23 cellular contexts compared by ENCODE assay signal in the genomic region with DNA sequence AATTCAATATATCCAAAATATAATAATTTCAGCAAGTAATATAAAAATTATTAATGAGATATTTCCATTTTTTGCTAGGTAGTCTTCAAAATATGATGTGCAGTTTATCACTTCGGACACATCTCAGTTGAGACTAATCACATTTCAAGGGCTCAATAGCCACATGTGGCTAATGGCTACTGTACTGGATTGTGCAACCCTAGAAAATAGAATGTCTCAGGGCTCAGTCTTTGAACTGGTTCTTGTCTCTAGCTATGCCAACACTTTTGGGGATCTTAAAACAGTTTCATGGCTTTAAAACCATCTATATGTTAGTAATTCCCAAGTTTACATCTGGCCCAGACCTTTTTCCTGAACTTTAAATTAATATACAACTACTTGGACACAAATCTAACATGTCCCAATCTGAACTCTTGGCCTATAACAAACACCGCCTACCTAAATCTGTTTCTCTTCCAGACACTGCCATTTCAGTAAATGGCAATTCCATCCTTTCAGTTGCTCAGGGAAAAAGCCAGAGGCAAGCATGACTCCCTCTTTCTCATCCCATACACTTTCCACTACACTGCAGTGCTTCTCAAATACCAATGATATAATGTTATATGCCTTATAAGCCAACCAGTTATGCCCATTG. TPM values are rescaled to one million over a fixed set of nuclear protein-coding genes. Genes with fewer than 3 reads are reported as not detected.
DNase-seq lines count a peak whose midpoint lies in the region; ATAC-seq, FAIRE-seq and TF ChIP-seq lines count a peak whose summit lies in the region.
"Had no signal": no experiment of that assay in that cellular context is flagged by ENCODE, and none has a peak within 500 bp of the region (broad histone marks: within the 10 kb centered on the region; RNA-seq: fewer than 3 reads in every experiment).

No MANE protein-coding gene starts in this region.

- H3K27ac Mint-ChIP-seq in WTC11, result peak overlapping the region; percentile 8; the same call in 1 of the 2 replicates
- H3K27ac Mint-ChIP-seq in progenitor cell of endocrine pancreas, result no peak overlapping the region
- H3K27ac Mint-ChIP-seq: CD8-positive, alpha-beta T cell; IgD-negative memory B cell had no signal

- H3K4me3 Mint-ChIP-seq in WTC11 (no peak overlapping the region), progenitor cell of endocrine pancreas (ENCODE audit: low read depth) (no peak overlapping the region)
- H3K4me3 Mint-ChIP-seq: CD8-positive, alpha-beta T cell; IgD-negative memory B cell had no signal

- H3K27me3 Mint-ChIP-seq in WTC11 (ENCODE audit: low read depth) (no peaks in the 10 kb centered on the region), progenitor cell of endocrine pancreas (no peaks in the 10 kb centered on the region)
- H3K27me3 Mint-ChIP-seq: IgD-negative memory B cell had no signal

- FAIRE-seq in H54 (lab: Jason Lieb, UNC) (peak; percentile 93), RCC 7860 (lab: Jason Lieb, UNC) (no peak)
- FAIRE-seq: A549, GM12878 had no signal

- POLR2A ChIA-PET in WTC11 (lab: Charles Lee), result interaction anchor here (0.7 kb wide), 1 partner anchor 21 kb away, joined by 3 read pairs; no protein-coding TSS in a partner anchor

- H3K36me3 Mint-ChIP-seq in WTC11, result peaks cover 46% of the 10 kb centered on the region
- H3K36me3 Mint-ChIP-seq in progenitor cell of endocrine pancreas (ENCODE audit: insufficient read depth), result peaks cover 26% of the 10 kb centered on the region

- no peaks in the 10 kb centered on the region for H3K9me3 Mint-ChIP-seq in WTC11
- no peaks in the 10 kb centered on the region for H3K9me3 Mint-ChIP-seq in progenitor cell of endocrine pancreas (ENCODE audit: low read depth)
- H3K9me3 Mint-ChIP-seq: CD8-positive, alpha-beta T cell; IgD-negative memory B cell had no signal

- peaks cover 9% of the 10 kb centered on the region for H3K4me1 Mint-ChIP-seq in WTC11
- H3K4me1 Mint-ChIP-seq in progenitor cell of endocrine pancreas (ENCODE audit: low read depth), result peaks cover 6% of the 10 kb centered on the region

- ATAC-seq in WTC11, result no peak
- ATAC-seq in left lobe of liver, result peak; percentile 80
- ATAC-seq: A549; CD8-positive, alpha-beta T cell; GM12878 had no signal

- no peak for DNase-seq in H54 (ENCODE audit: insufficient read length, low spot score)
- DNase-seq in WTC11 (ENCODE audit: low spot score), result no peak
- no peak for DNase-seq in left lobe of liver (ENCODE audit: low spot score)
- no peak for DNase-seq in inferior parietal cortex (ENCODE audit: extremely low spot score)
- no peak for DNase-seq in RCC 7860 (ENCODE audit: low spot score)
- no peak for DNase-seq in CD1c-positive myeloid dendritic cell (ENCODE audit: extremely low spot score)
- no peak for DNase-seq in progenitor cell of endocrine pancreas (ENCODE audit: low spot score, unreplicated experiment)
- DNase-seq: C1 segment of cervical spinal cord; Caco-2; CD8-positive, alpha-beta T cell; GDM1; H7; NCI-H1092; NCI-H1417 treated with DMSO at 0.1 percent for 48 hours; NCI-H1694 treated with DMSO at 0.1 percent for 48 hours; NCI-H2081; NCI-H2227 treated with DMSO at 0.1 percent for 48 hours; NCI-H510A; NCI-H69; SHP77 had no signal

- TF ChIP-seq POLR2A in H54 (IDR thresholded peaks at IDR 0.05; ENCODE audit: low read depth, low read length), result no peak

- TF ChIP-seq CTCF in WTC11 (IDR thresholded peaks at IDR 0.05), result no peak
- no peak for TF ChIP-seq CTCF in progenitor cell of endocrine pancreas (IDR thresholded peaks at IDR 0.05; ENCODE audit: unreplicated experiment)

- CTCF ChIA-PET in WTC11 (lab: Charles Lee), result no interaction called here

TF ChIP-seq in WTC11, 78 proteins besides CTCF, POLR2A, EP300 and RAD21:
- TF ChIP-seq, protein P1, sequence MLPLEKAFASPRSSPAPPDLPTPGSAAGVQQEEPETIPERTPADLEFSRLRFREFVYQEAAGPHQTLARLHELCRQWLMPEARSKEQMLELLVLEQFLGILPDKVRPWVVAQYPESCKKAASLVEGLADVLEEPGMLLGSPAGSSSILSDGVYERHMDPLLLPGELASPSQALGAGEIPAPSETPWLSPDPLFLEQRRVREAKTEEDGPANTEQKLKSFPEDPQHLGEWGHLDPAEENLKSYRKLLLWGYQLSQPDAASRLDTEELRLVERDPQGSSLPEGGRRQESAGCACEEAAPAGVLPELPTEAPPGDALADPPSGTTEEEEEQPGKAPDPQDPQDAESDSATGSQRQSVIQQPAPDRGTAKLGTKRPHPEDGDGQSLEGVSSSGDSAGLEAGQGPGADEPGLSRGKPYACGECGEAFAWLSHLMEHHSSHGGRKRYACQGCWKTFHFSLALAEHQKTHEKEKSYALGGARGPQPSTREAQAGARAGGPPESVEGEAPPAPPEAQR (CRISPR knock-in tag; IDR thresholded peaks at IDR 0.05), result no peak
- no peak for TF ChIP-seq CBFB (CRISPR knock-in tag; IDR thresholded peaks at IDR 0.05; ENCODE audit: low read depth)
- TF ChIP-seq, protein P2, sequence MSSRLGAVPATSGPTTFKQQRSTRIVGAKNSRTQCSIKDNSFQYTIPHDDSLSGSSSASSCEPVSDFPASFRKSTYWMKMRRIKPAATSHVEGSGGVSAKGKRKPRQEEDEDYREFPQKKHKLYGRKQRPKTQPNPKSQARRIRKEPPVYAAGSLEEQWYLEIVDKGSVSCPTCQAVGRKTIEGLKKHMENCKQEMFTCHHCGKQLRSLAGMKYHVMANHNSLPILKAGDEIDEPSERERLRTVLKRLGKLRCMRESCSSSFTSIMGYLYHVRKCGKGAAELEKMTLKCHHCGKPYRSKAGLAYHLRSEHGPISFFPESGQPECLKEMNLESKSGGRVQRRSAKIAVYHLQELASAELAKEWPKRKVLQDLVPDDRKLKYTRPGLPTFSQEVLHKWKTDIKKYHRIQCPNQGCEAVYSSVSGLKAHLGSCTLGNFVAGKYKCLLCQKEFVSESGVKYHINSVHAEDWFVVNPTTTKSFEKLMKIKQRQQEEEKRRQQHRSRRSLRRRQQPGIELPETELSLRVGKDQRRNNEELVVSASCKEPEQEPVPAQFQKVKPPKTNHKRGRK (CRISPR knock-in tag; IDR thresholded peaks at IDR 0.05; ENCODE audit: borderline replicate concordance), result no peak
- TF ChIP-seq EMX1 (CRISPR knock-in tag; IDR thresholded peaks at IDR 0.05), result no peak
- TF ChIP-seq, protein P3, sequence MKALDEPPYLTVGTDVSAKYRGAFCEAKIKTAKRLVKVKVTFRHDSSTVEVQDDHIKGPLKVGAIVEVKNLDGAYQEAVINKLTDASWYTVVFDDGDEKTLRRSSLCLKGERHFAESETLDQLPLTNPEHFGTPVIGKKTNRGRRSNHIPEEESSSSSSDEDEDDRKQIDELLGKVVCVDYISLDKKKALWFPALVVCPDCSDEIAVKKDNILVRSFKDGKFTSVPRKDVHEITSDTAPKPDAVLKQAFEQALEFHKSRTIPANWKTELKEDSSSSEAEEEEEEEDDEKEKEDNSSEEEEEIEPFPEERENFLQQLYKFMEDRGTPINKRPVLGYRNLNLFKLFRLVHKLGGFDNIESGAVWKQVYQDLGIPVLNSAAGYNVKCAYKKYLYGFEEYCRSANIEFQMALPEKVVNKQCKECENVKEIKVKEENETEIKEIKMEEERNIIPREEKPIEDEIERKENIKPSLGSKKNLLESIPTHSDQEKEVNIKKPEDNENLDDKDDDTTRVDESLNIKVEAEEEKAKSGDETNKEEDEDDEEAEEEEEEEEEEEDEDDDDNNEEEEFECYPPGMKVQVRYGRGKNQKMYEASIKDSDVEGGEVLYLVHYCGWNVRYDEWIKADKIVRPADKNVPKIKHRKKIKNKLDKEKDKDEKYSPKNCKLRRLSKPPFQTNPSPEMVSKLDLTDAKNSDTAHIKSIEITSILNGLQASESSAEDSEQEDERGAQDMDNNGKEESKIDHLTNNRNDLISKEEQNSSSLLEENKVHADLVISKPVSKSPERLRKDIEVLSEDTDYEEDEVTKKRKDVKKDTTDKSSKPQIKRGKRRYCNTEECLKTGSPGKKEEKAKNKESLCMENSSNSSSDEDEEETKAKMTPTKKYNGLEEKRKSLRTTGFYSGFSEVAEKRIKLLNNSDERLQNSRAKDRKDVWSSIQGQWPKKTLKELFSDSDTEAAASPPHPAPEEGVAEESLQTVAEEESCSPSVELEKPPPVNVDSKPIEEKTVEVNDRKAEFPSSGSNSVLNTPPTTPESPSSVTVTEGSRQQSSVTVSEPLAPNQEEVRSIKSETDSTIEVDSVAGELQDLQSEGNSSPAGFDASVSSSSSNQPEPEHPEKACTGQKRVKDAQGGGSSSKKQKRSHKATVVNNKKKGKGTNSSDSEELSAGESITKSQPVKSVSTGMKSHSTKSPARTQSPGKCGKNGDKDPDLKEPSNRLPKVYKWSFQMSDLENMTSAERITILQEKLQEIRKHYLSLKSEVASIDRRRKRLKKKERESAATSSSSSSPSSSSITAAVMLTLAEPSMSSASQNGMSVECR (CRISPR knock-in tag; IDR thresholded peaks at IDR 0.05; ENCODE audit: borderline replicate concordance), result no peak
- no peak for TF ChIP-seq ELF4 (CRISPR knock-in tag; IDR thresholded peaks at IDR 0.05; ENCODE audit: low read depth)
- TF ChIP-seq MYBL2 (CRISPR knock-in tag; IDR thresholded peaks at IDR 0.05), result no peak
- TF ChIP-seq OVOL2 (CRISPR knock-in tag; IDR thresholded peaks at IDR 0.05; ENCODE audit: borderline replicate concordance), result no peak
- TF ChIP-seq JUN (CRISPR knock-in tag; IDR thresholded peaks at IDR 0.05), result no peak
- TF ChIP-seq, protein P4, sequence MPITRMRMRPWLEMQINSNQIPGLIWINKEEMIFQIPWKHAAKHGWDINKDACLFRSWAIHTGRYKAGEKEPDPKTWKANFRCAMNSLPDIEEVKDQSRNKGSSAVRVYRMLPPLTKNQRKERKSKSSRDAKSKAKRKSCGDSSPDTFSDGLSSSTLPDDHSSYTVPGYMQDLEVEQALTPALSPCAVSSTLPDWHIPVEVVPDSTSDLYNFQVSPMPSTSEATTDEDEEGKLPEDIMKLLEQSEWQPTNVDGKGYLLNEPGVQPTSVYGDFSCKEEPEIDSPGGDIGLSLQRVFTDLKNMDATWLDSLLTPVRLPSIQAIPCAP (CRISPR knock-in tag; IDR thresholded peaks at IDR 0.05), result no peak
- TF ChIP-seq NFATC4 (CRISPR knock-in tag; IDR thresholded peaks at IDR 0.05), result no peak

RNA-seq across cellular contexts. Expression of a gene that starts 18.8 kb away (rescaled TPM):
- total RNA-seq in WTC11 (2021) (71.5 to 90.8 TPM (median 76.9 TPM) in 3 replicates), left lobe of liver (23.1 TPM), progenitor cell of endocrine pancreas (59.3 and 66.0 TPM in 2 replicates)
